Comparison of ENCODE assay signal across 8 cellular contexts in genomic region chr13:98910501-98910951, GRCh38.
DNase-seq lines count a peak whose midpoint lies in the region; TF ChIP-seq lines count a peak whose summit lies in the region.

No MANE protein-coding gene starts in this region.

- no peak for TF ChIP-seq CTCF in ascending aorta (IDR thresholded peaks at IDR 0.05)
- no peak for TF ChIP-seq CTCF in thyroid gland (IDR thresholded peaks at IDR 0.05)
- no peak for TF ChIP-seq CTCF in CD14-positive monocyte (IDR thresholded peaks at IDR 0.05)

- H3K4me3 Mint-ChIP-seq in CD14-positive monocyte: peak overlapping the region in 1 of 2 donors; percentile 24

- intact Hi-C loops in ascending aorta (cut with DNase I): no loop called here
- intact Hi-C loops in thyroid gland (cut with DNase I): no loop called here
- intact Hi-C loops in CD14-positive monocyte (cut with micrococcal nuclease): no loop called here

- peaks cover 0 to 3% (median 0%) of the 10 kb centered on the region in 7 donors for H3K9me3 Mint-ChIP-seq in CD14-positive monocyte

- peak overlapping the region; percentile 44 to 48 for H3K27ac ChIP-seq in ascending aorta
- peak overlapping the region in 2 of 3 donors; percentile 55 to 67 for H3K27ac ChIP-seq in thyroid gland

- H3K4me1 ChIP-seq in ascending aorta (peaks cover 0 to 8% of the 10 kb centered on the region in 2 donors), thyroid gland (peaks cover under 1% of the 10 kb centered on the region in 2 donors)

- H3K4me3 ChIP-seq in ascending aorta (no peak overlapping the region), thyroid gland (replicated peaks in 1 of 3) (no peak overlapping the region)

- peaks cover 9% of the 10 kb centered on the region for H3K4me1 Mint-ChIP-seq in CD14-positive monocyte

- no peaks in the 10 kb centered on the region for H3K27me3 ChIP-seq in ascending aorta
- H3K27me3 ChIP-seq in thyroid gland: no peaks in the 10 kb centered on the region

- no peaks in the 10 kb centered on the region for H3K36me3 Mint-ChIP-seq in CD14-positive monocyte

- TF ChIP-seq POLR2A in thyroid gland (IDR thresholded peaks at IDR 0.05): peak in 1 of 2 donors; percentile 25

- peaks cover 3 to 12% (median 5%) of the 10 kb centered on the region in 3 donors for H3K27me3 Mint-ChIP-seq in CD14-positive monocyte (ENCODE audit: low read depth in 3 of 3)

- H3K36me3 ChIP-seq in ascending aorta (peaks cover 0 to 12% of the 10 kb centered on the region in 2 donors), thyroid gland (no peaks in the 10 kb centered on the region)

- 52 to 62% methylated on average over 2 of the region's 2 CpGs for WGBS in thyroid gland, 2 donors

- DNase-seq in ELR (ENCODE audit: low read depth): peak; percentile 91
- peak; percentile 74 for DNase-seq in NCI-H226
- DNase-seq in ascending aorta (ENCODE audit: low spot score in 2 of 2): no peak
- peak; percentile 90 for DNase-seq in kidney tubule cell (ENCODE audit: low spot score)
- DNase-seq in thyroid gland: no peak
- no peak for DNase-seq in NCI-H446 (lab: John Stamatoyannopoulos, UW)
- DNase-seq in CD14-positive monocyte (ENCODE audit: low spot score): no peak
- no peak for DNase-seq in cortex of kidney (lab: John Stamatoyannopoulos, UW)

- H3K27ac Mint-ChIP-seq in CD14-positive monocyte: peak overlapping the region in 1 of 7 donors; percentile 47

- H3K9me3 ChIP-seq in ascending aorta (no peaks in the 10 kb centered on the region), thyroid gland (no peaks in the 10 kb centered on the region)

Comparison
In these comparisons a context has a peak if more than half of its experiments do, and no peak if none do; other contexts are left out.
1. DNase-seq: peak in ELR (single experiment), NCI-H226 (single experiment) and kidney tubule cell (single experiment); none in ascending aorta (0 of 2), thyroid gland (0 of 2), NCI-H446 (0 of 2), CD14-positive monocyte (single experiment) and cortex of kidney (single experiment).